Comparison of ENCODE assay signal across 14 cellular contexts in the genomic region with DNA sequence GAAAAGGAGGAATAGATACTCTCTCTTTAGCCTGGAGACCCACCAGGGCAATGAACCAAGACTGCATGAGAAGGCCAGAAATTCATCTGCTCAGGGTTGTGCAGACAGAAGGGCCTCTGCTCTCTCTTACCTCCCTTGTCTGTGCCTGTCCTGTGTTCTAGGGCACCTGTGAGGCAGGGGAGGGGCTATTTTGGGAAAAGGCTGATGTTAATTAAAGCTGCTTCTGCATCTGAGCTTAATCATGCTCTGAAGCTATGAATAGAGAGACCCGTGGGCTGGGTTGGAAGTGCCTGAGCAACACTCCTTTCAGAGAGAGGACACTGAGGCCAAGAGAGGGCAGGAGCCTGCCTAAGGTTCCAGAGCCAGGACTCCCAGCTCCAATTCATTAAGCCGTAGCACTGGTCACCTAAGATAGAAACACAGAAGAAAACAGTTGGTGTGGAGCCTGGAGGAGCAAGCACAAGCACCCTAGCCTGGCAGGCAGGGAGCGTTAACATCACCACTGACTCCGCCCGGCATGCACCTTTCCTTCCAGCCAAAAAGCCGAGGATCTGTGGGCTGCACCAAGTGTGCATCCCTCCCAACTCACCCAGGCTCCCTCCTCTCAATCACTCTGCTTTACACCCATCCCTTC. TPM values are rescaled to one million over a fixed set of nuclear protein-coding genes. Genes with fewer than 3 reads are reported as not detected.
DNase-seq lines count a peak whose midpoint lies in the region; ATAC-seq and TF ChIP-seq lines count a peak whose summit lies in the region.
"Had no signal": no experiment of that assay in that cellular context is flagged by ENCODE, and none has a peak within 500 bp of the region (broad histone marks: within the 10 kb centered on the region; RNA-seq: fewer than 3 reads in every experiment).

No MANE protein-coding gene starts in this region.

- peaks cover 0 to 3% (median 0%) of the 10 kb centered on the region in 8 donors for H3K9me3 Mint-ChIP-seq in CD4-positive, alpha-beta memory T cell
- no peaks in the 10 kb centered on the region for H3K9me3 Mint-ChIP-seq in natural killer cell treated with Interleukin-12 subunit alpha and Interleukin-12 subunit beta and Interleukin-15 and Interleukin-18, amount 100 ng/mL, for 72 hours
- H3K9me3 Mint-ChIP-seq: activated T-cell treated with anti-CD3 and anti-CD28 coated beads, Interleukin-2, amount 50 U/mL, for 4 hours had no signal

- no peak for TF ChIP-seq POLR2A in stomach (IDR thresholded peaks at IDR 0.05)

- no peaks in the 10 kb centered on the region for H3K36me3 Mint-ChIP-seq in CD4-positive, alpha-beta memory T cell
- no peaks in the 10 kb centered on the region for H3K36me3 Mint-ChIP-seq in natural killer cell treated with Interleukin-12 subunit alpha and Interleukin-12 subunit beta and Interleukin-15 and Interleukin-18, amount 100 ng/mL, for 72 hours

- H3K27ac ChIP-seq in CD4-positive, alpha-beta memory T cell (ENCODE audit: low read depth, low read length) = no peak overlapping the region
- no peak overlapping the region for H3K27ac ChIP-seq in HEK293 (ENCODE audit: extremely low read depth, low read depth, low read length)
- no peak overlapping the region for H3K27ac ChIP-seq in stomach
- H3K27ac ChIP-seq: Peyer's patch had no signal

- peak; percentile 31 for ATAC-seq in SK-N-SH treated with all-trans-retinoic acid at 6 μM for 48 hours
- ATAC-seq in natural killer cell treated with Interleukin-12 subunit alpha and Interleukin-12 subunit beta and Interleukin-15 and Interleukin-18, amount 100 ng/mL, for 72 hours = no peak

- H3K4me1 Mint-ChIP-seq in CD4-positive, alpha-beta memory T cell = peaks cover 39 to 60% (median 50%) of the 10 kb centered on the region in 4 donors
- peaks cover 52% of the 10 kb centered on the region in 2 donors for H3K4me1 Mint-ChIP-seq in natural killer cell treated with Interleukin-12 subunit alpha and Interleukin-12 subunit beta and Interleukin-15 and Interleukin-18, amount 100 ng/mL, for 72 hours (ENCODE audit: low read depth in 2 of 2)

- TF ChIP-seq CTCF in HEK293 (tag by site-specific recombination; IDR thresholded peaks at IDR 0.05) (no peak), stomach (IDR thresholded peaks at IDR 0.05) (no peak)

- peaks cover 0 to 1% of the 10 kb centered on the region in 2 donors for H3K27me3 Mint-ChIP-seq in CD4-positive, alpha-beta memory T cell
- H3K27me3 Mint-ChIP-seq in natural killer cell treated with Interleukin-12 subunit alpha and Interleukin-12 subunit beta and Interleukin-15 and Interleukin-18, amount 100 ng/mL, for 72 hours = peaks cover 0 to 2% of the 10 kb centered on the region in 2 donors
- H3K27me3 Mint-ChIP-seq: progenitor cell of endocrine pancreas; stimulated activated naive CD8-positive, alpha-beta T cell treated with anti-CD3 and anti-CD28 coated beads, Interleukin-15, Interleukin-2, amounts not matched to agents 100 ng/mL and 50 ng/mL, for 24 hours had no signal

- H3K27ac Mint-ChIP-seq in CD4-positive, alpha-beta memory T cell = peak overlapping the region in 5 of 7 donors; percentile 5 to 81 (median 67)
- H3K27ac Mint-ChIP-seq in natural killer cell treated with Interleukin-12 subunit alpha and Interleukin-12 subunit beta and Interleukin-15 and Interleukin-18, amount 100 ng/mL, for 72 hours = peak overlapping the region; percentile 26 to 72
- H3K27ac Mint-ChIP-seq: H9; progenitor cell of endocrine pancreas; stimulated activated naive CD8-positive, alpha-beta T cell treated with anti-CD3 and anti-CD28 coated beads, Interleukin-15, Interleukin-2, amounts not matched to agents 100 ng/mL and 50 ng/mL, for 24 hours had no signal

- POLR2A ChIA-PET in CD4-positive, alpha-beta memory T cell (lab: Charles Lee; ENCODE audit: partially characterized antibody) = interaction anchor here (0.6 to 6.2 kb wide), 7 partner anchors 32 to 110 kb away, joined by 3 to 103 read pairs (median 4); partner anchors contain the start of genes DNAJC18, SMIM33, SPATA24 and STING1
- POLR2A ChIA-PET in HEK293 (lab: Yijun Ruan, JAX) = interaction anchor here (0.6 to 1.4 kb wide), 7 partner anchors 18 to 316 kb away, joined by 3 to 6 read pairs (median 3); partner anchors contain the start of genes DNAJC18, MATR3 and SIL1

- no peaks in the 10 kb centered on the region for H3K27me3 ChIP-seq in CD4-positive, alpha-beta memory T cell (ENCODE audit: insufficient read depth, low read length)
- H3K27me3 ChIP-seq in stomach = no peaks in the 10 kb centered on the region
- H3K27me3 ChIP-seq: Peyer's patch had no signal

- no peaks in the 10 kb centered on the region for H3K36me3 ChIP-seq in CD4-positive, alpha-beta memory T cell (ENCODE audit: insufficient read depth, low read length)
- H3K36me3 ChIP-seq in HEK293 (ENCODE audit: control insufficient read depth in 2 of 2, insufficient read depth in 1 of 2, low read length in 2 of 2) (no peaks in the 10 kb centered on the region), stomach (no peaks in the 10 kb centered on the region)
- H3K36me3 ChIP-seq: Peyer's patch had no signal

- WGBS in stomach, 5 donors = 75 to 86% (median 83%) methylated on average over 6 of the region's 6 CpGs

- no peak for TF ChIP-seq EP300 in stomach (IDR thresholded peaks at IDR 0.05)

- H3K4me3 Mint-ChIP-seq in CD4-positive, alpha-beta memory T cell = peak overlapping the region in 2 of 8 donors; percentile 21 to 27
- H3K4me3 Mint-ChIP-seq in natural killer cell treated with Interleukin-12 subunit alpha and Interleukin-12 subunit beta and Interleukin-15 and Interleukin-18, amount 100 ng/mL, for 72 hours = no peak overlapping the region
- H3K4me3 Mint-ChIP-seq: activated T-cell treated with anti-CD3 and anti-CD28 coated beads, Interleukin-2, amount 50 U/mL, for 4 hours; H9; stimulated activated naive CD8-positive, alpha-beta T cell treated with anti-CD3 and anti-CD28 coated beads, Interleukin-15, Interleukin-2, amounts not matched to agents 100 ng/mL and 50 ng/mL, for 24 hours had no signal

- intact Hi-C loops in CD4-positive, alpha-beta memory T cell (cut with micrococcal nuclease) = loop anchor here (1.0 to 5.0 kb wide), 4 partner anchors 32 to 227 kb away; partner anchors contain the start of gene STING1
- intact Hi-C loops in stomach (cut with DNase I; ENCODE audit: low total_unique reads) = loop anchor here (5.0 kb wide), 1 partner anchor 92 kb away; no protein-coding TSS in a partner anchor

- peaks cover 41% of the 10 kb centered on the region for H3K4me1 ChIP-seq in CD4-positive, alpha-beta memory T cell (ENCODE audit: insufficient read depth, low read length)
- no peaks in the 10 kb centered on the region for H3K4me1 ChIP-seq in HEK293 (ENCODE audit: control insufficient read depth, insufficient read depth, low read length)
- peaks cover 0 to 12% (median 12%) of the 10 kb centered on the region in 4 donors for H3K4me1 ChIP-seq in stomach

- H3K9me3 ChIP-seq in CD4-positive, alpha-beta memory T cell (ENCODE audit: control insufficient read depth in 1 of 2, low read length in 2 of 2) = no peaks in the 10 kb centered on the region
- H3K9me3 ChIP-seq in HEK293 (ENCODE audit: control insufficient read depth, insufficient read depth, low read depth, low read length) (no peaks in the 10 kb centered on the region), stomach (no peaks in the 10 kb centered on the region)
- H3K9me3 ChIP-seq: Peyer's patch had no signal

- CTCF ChIA-PET in CD4-positive, alpha-beta memory T cell (lab: Charles Lee; ENCODE audit: partially characterized antibody) = interaction anchor here (0.8 to 17.6 kb wide), 27 partner anchors 9 to 240 kb away, joined by 3 to 632 read pairs (median 8); partner anchors contain the start of genes DNAJC18, MZB1, SMIM33 and SPATA24
- CTCF ChIA-PET in HEK293 (lab: Yijun Ruan, JAX) = interaction anchor here (0.6 to 8.7 kb wide), 21 partner anchors 10 to 110 kb away, joined by 3 to 246 read pairs (median 4); partner anchors contain the start of genes DNAJC18, SPATA24 and STING1

- no peak for DNase-seq in CD4-positive, alpha-beta memory T cell
- no peak for DNase-seq in natural killer cell treated with Interleukin-12 subunit alpha and Interleukin-12 subunit beta and Interleukin-15 and Interleukin-18, amount 100 ng/mL, for 72 hours (ENCODE audit: low spot score)
- no peak for DNase-seq in NCI-H510A (lab: John Stamatoyannopoulos, UW)
- no peak for DNase-seq in NCI-H1105 treated with DMSO at 0.1 percent for 48 hours (lab: John Stamatoyannopoulos, UW)
- DNase-seq in stomach = no peak
- no peak for DNase-seq in NOMO-1 treated with DMSO at 0.1 percent for 48 hours (lab: John Stamatoyannopoulos, UW; ENCODE audit: unreplicated experiment)

- H3K4me3 ChIP-seq in CD4-positive, alpha-beta memory T cell (ENCODE audit: low read length in 2 of 2) = no peak overlapping the region
- H3K4me3 ChIP-seq in HEK293 (ENCODE audit: low read depth, low read length) = no peak overlapping the region
- H3K4me3 ChIP-seq in stomach = no peak overlapping the region
- H3K4me3 ChIP-seq: Peyer's patch had no signal

TF ChIP-seq in SK-N-SH treated with all-trans-retinoic acid at 6 μM for 48 hours, 23 proteins besides CTCF, POLR2A, EP300 and RAD21 (continues in another document):
- TF ChIP-seq ARNTL (CRISPR knock-in tag; IDR thresholded peaks at IDR 0.05; ENCODE audit: borderline replicate concordance, low read depth) = no peak

RNA-seq across cellular contexts. Expression of gene STING1, which starts 31.4 kb away (rescaled TPM):
- total RNA-seq in CD4-positive, alpha-beta memory T cell = 100 to 1,000 TPM; 141 to 144 TPM
- 100 to 1,000 TPM; 124 to 176 TPM for polyA plus RNA-seq in CD4-positive, alpha-beta memory T cell
- total RNA-seq in natural killer cell treated with Interleukin-12 subunit alpha and Interleukin-12 subunit beta and Interleukin-15 and Interleukin-18, amount 100 ng/mL, for 72 hours = 100 to 1,000 TPM; 138 to 156 TPM
- total RNA-seq in stomach = 10 to 100 TPM in 3 of 5 donors, 1 to 10 TPM in 2; 6.1 to 16.2 (median 11.1) TPM
- 10 to 100 TPM in 2 of 3 donors, 1 to 10 TPM in 1; 8.8 to 23.7 (median 22.3) TPM for polyA plus RNA-seq in stomach
- total RNA-seq: progenitor cell of endocrine pancreas had no signal

RNA-seq across cellular contexts. Expression of gene SMIM33, which starts 43.2 kb away (rescaled TPM):
- total RNA-seq in CD4-positive, alpha-beta memory T cell = 1 to 10 TPM; 1.1 to 1.2 TPM
- polyA plus RNA-seq in CD4-positive, alpha-beta memory T cell = under 1 TPM; 0.31 to 0.94 TPM
- not detected for total RNA-seq in natural killer cell treated with Interleukin-12 subunit alpha and Interleukin-12 subunit beta and Interleukin-15 and Interleukin-18, amount 100 ng/mL, for 72 hours
- total RNA-seq in stomach = under 1 TPM in 1 of 5 donors, not detected in 4; 0.87 TPM
- polyA plus RNA-seq in stomach = under 1 TPM in 2 of 3 donors, not detected in 1; 0.13 to 0.46 TPM
- total RNA-seq: H9, mammary epithelial cell, progenitor cell of endocrine pancreas had no signal
- polyA plus RNA-seq: mammary epithelial cell had no signal

RNA-seq across cellular contexts. Expression of gene UBE2D2, which starts 47.2 kb away (rescaled TPM):
- total RNA-seq in CD4-positive, alpha-beta memory T cell = 100 to 1,000 TPM; 160 to 169 TPM
- polyA plus RNA-seq in CD4-positive, alpha-beta memory T cell = 100 to 1,000 TPM; 341 to 411 TPM
- total RNA-seq in natural killer cell treated with Interleukin-12 subunit alpha and Interleukin-12 subunit beta and Interleukin-15 and Interleukin-18, amount 100 ng/mL, for 72 hours = 100 to 1,000 TPM; 176 to 190 TPM
- 100 to 1,000 TPM in 1 of 5 donors, 10 to 100 TPM in 4; 29.8 to 220 (median 76.0) TPM for total RNA-seq in stomach
- 100 to 1,000 TPM in 1 of 3 donors, 10 to 100 TPM in 2; 66.4 to 106 (median 75.1) TPM for polyA plus RNA-seq in stomach

RNA-seq across cellular contexts. Expression of gene ECSCR, which starts 51.4 kb away (rescaled TPM):
- total RNA-seq in CD4-positive, alpha-beta memory T cell = under 1 TPM; 0.32 to 0.33 TPM
- not detected for polyA plus RNA-seq in CD4-positive, alpha-beta memory T cell
- not detected for total RNA-seq in natural killer cell treated with Interleukin-12 subunit alpha and Interleukin-12 subunit beta and Interleukin-15 and Interleukin-18, amount 100 ng/mL, for 72 hours
- total RNA-seq in stomach = 10 to 100 TPM in 2 of 5 donors, 1 to 10 TPM in 1, not detected in 2; 7.3 to 15.2 (median 12.8) TPM
- 1 to 10 TPM; 5.4 to 10.0 (median 7.3) TPM for polyA plus RNA-seq in stomach
- total RNA-seq: mammary epithelial cell, progenitor cell of endocrine pancreas had no signal
- polyA plus RNA-seq: mammary epithelial cell had no signal

Comparison
In these comparisons a context has a peak if more than half of its experiments do, and no peak if none do; other contexts are left out.
1. RNA of gene STING1, which starts 31.4 kb away (total RNA-seq): 138 to 156 TPM in natural killer cell treated with Interleukin-12 subunit alpha and Interleukin-12 subunit beta and Interleukin-15 and Interleukin-18, amount 100 ng/mL, for 72 hours and 141 to 144 TPM in CD4-positive, alpha-beta memory T cell; 6.1 to 16.2 TPM in stomach; every median in the first group is over 4 times any median in the second.